ENCODE assay signal across 8 cellular contexts in genomic region chr5:119769695-119770693, GRCh38.
DNase-seq lines count a peak whose midpoint lies in the region; ATAC-seq and TF ChIP-seq lines count a peak whose summit lies in the region.
"Not testable (repeated sequence)": the region's sequence is repeated elsewhere in the genome, so short reads cannot be mapped to it uniquely, and the experiment has no call there.

No MANE protein-coding gene starts in this region.

- H3K79me2 ChIP-seq in hepatocyte, result not testable (repeated sequence)

- not testable (repeated sequence) for H3K23ac ChIP-seq in IMR-90 (ENCODE audit: low read depth, low read length); neuronal stem cell (ENCODE audit: low read depth, low read length, poor library complexity)

- TF ChIP-seq RAD21 in IMR-90 (IDR thresholded peaks at IDR 0.05; ENCODE audit: low read length), result not testable (repeated sequence)

- TF ChIP-seq POLR2A in IMR-90 (IDR thresholded peaks at IDR 0.05; ENCODE audit: low read depth, low read length), result not testable (repeated sequence)

- H3K14ac ChIP-seq in IMR-90 (replicated peaks; ENCODE audit: low read depth, low read length); neuronal stem cell (ENCODE audit: low read length): not testable (repeated sequence)

- H3K9me3 ChIP-seq in IMR-90 (ENCODE audit: control insufficient read depth, insufficient read depth, low read length); WERI-Rb-1 (ENCODE audit: severe bottlenecking); hepatocyte (ENCODE audit: low read depth); neuronal stem cell (replicated peaks in 1 of 2; ENCODE audit: control insufficient read depth in 2 of 2, insufficient read depth in 1 of 2, low read depth in 1 of 2, low read length in 2 of 2): not testable (repeated sequence)

- H4K8ac ChIP-seq in IMR-90 (ENCODE audit: low read depth in 2 of 2, low read length in 2 of 2); neuronal stem cell (ENCODE audit: low read depth, low read length): not testable (repeated sequence)

- H3K27me3 ChIP-seq in IMR-90 (ENCODE audit: control insufficient read depth, insufficient read depth, low read length); WERI-Rb-1 (ENCODE audit: insufficient read depth, low read depth, severe bottlenecking); hepatocyte; neuronal stem cell (ENCODE audit: control insufficient read depth in 3 of 3, insufficient read depth in 3 of 3, low read depth in 1 of 3, low read length in 3 of 3): not testable (repeated sequence)

- H3K79me1 ChIP-seq in IMR-90 (ENCODE audit: low read depth in 1 of 2, low read length in 2 of 2); neuronal stem cell (ENCODE audit: low read depth, low read length): not testable (repeated sequence)

- not testable (repeated sequence) for H2AFZ ChIP-seq in IMR-90 (replicated peaks; ENCODE audit: low read length, poor library complexity); hepatocyte
- peak overlapping the region; percentile 74 for H2AFZ ChIP-seq in neuronal stem cell (ENCODE audit: low read length)

- not testable (repeated sequence) for H2AK9ac ChIP-seq in IMR-90 (replicated peaks; ENCODE audit: low read depth, low read length, poor library complexity)

- not testable (repeated sequence) for H3K27ac Mint-ChIP-seq in Calu3 (ENCODE audit: unreplicated experiment)

- H3K56ac ChIP-seq in IMR-90 (ENCODE audit: extremely low read depth, insufficient read depth, low read length), result not testable (repeated sequence)

- not testable (repeated sequence) for H4K91ac ChIP-seq in IMR-90 (ENCODE audit: insufficient read depth, low read depth, low read length); neuronal stem cell (ENCODE audit: low read depth, low read length, poor library complexity)

- H3K9me1 ChIP-seq in IMR-90 (ENCODE audit: insufficient read depth, low read length), result not testable (repeated sequence)

- not testable (repeated sequence) for H3K18ac ChIP-seq in IMR-90 (ENCODE audit: low read depth, low read length); neuronal stem cell (ENCODE audit: low read length)

- not testable (repeated sequence) for H2BK20ac ChIP-seq in IMR-90 (ENCODE audit: low read depth, low read length)

- not testable (repeated sequence) for H4K20me1 ChIP-seq in IMR-90 (ENCODE audit: insufficient read depth, low read length); hepatocyte (ENCODE audit: insufficient read depth, poor library complexity, severe bottlenecking)

- not testable (repeated sequence) for H3K27ac ChIP-seq in IMR-90 (ENCODE audit: insufficient read depth, low read length); WERI-Rb-1; hepatocyte; neuronal stem cell (replicated peaks; ENCODE audit: low read length)

- H3K4me1 ChIP-seq in IMR-90 (ENCODE audit: control insufficient read depth, insufficient read depth, low read length); hepatocyte (ENCODE audit: insufficient read depth); neuronal stem cell (ENCODE audit: control insufficient read depth in 2 of 2, insufficient read depth in 1 of 2, low read depth in 1 of 2, low read length in 2 of 2): not testable (repeated sequence)

- H2BK120ac ChIP-seq in IMR-90 (ENCODE audit: low read depth, low read length); neuronal stem cell (ENCODE audit: low read depth, low read length): not testable (repeated sequence)

- not testable (repeated sequence) for H3K9me3 Mint-ChIP-seq in Calu3 (ENCODE audit: low read depth, unreplicated experiment)

- BruUV-seq in Calu3 (replicated peaks; lab: Mats Ljungman, UMichigan); IMR-90 (replicated peaks; lab: Mats Ljungman, UMichigan): not testable (repeated sequence)

- H2BK5ac ChIP-seq in IMR-90 (ENCODE audit: low read depth, low read length, poor library complexity, severe bottlenecking); neuronal stem cell (ENCODE audit: low read length): not testable (repeated sequence)

- H3K4me2 ChIP-seq in IMR-90 (ENCODE audit: low read depth, low read length); neuronal stem cell (ENCODE audit: insufficient read depth, low read length, poor library complexity, severe bottlenecking): not testable (repeated sequence)
- peak overlapping the region; percentile 52 for H3K4me2 ChIP-seq in hepatocyte

- H3K4me1 Mint-ChIP-seq in Calu3 (ENCODE audit: low read depth, unreplicated experiment), result not testable (repeated sequence)

- not testable (repeated sequence) for H3K4ac ChIP-seq in IMR-90 (ENCODE audit: low read depth, low read length); neuronal stem cell (ENCODE audit: low read length)

- not testable (repeated sequence) for H3K27me3 Mint-ChIP-seq in Calu3 (ENCODE audit: unreplicated experiment)

- H2BK12ac ChIP-seq in neuronal stem cell (ENCODE audit: low read length), result not testable (repeated sequence)

- not testable (repeated sequence) for H3K9ac ChIP-seq in IMR-90 (ENCODE audit: low read depth, low read length); neuronal stem cell (ENCODE audit: low read depth, low read length, poor library complexity)

- TF ChIP-seq CTCF in Calu3 (IDR thresholded peaks at IDR 0.05; ENCODE audit: unreplicated experiment), result peak; percentile 19
- not testable (repeated sequence) for TF ChIP-seq CTCF in GM12865 (IDR thresholded peaks at IDR 0.05; ENCODE audit: insufficient read depth, low read depth, low read length, missing control alignments); IMR-90 (conservative IDR thresholded peaks at IDR 0.05; ENCODE audit: low read depth, low read length); WERI-Rb-1 (IDR thresholded peaks at IDR 0.05; ENCODE audit: low read depth, low read length); hepatocyte (IDR thresholded peaks at IDR 0.05; ENCODE audit: poor library complexity)

- H3K36me3 Mint-ChIP-seq in Calu3 (ENCODE audit: insufficient read depth, unreplicated experiment), result not testable (repeated sequence)

- not testable (repeated sequence) for H3K9me2 ChIP-seq in hepatocyte (replicated peaks; ENCODE audit: insufficient read depth)

- dilution Hi-C loops in IMR-90 (cut with HindIII; ENCODE audit: low sequenced_read_pairs, unreplicated experiment), result not testable (repeated sequence)

- DNase-seq in Calu3 (peak; percentile 55), GM12865 (ENCODE audit: low read depth) (peak; percentile 12), NCI-H748 (lab: John Stamatoyannopoulos, UW; ENCODE audit: unreplicated experiment) (peak; percentile 51), RPMI7951 (ENCODE audit: low read depth) (peak; percentile 2), WERI-Rb-1 (peak; percentile 25), hepatocyte (ENCODE audit: low spot score) (peak; percentile 9)
- not testable (repeated sequence) for DNase-seq in IMR-90; neuronal stem cell (ENCODE audit: low spot score)

- not testable (repeated sequence) for H4K5ac ChIP-seq in IMR-90 (ENCODE audit: low read depth, low read length)

- ATAC-seq in IMR-90 (ENCODE audit: low read depth), result not testable (repeated sequence)

- WGBS in IMR-90 (ENCODE audit: extremely low coverage in 2 of 2, insufficient read length in 1 of 2), 2 experiments, result no CpG with 5 or more reads among the region's 11 CpGs
- WGBS in hepatocyte (ENCODE audit: low lambda C conversion rate, missing lambda C conversion rate), result 63% methylated on average over 11 of the region's 11 CpGs
- no CpG with 5 or more reads among the region's 11 CpGs for WGBS in neuronal stem cell (ENCODE audit: extremely low coverage in 2 of 2, insufficient read length in 2 of 2, insufficient replicate concordance in 1 of 2), 2 donors

- not testable (repeated sequence) for H2AK5ac ChIP-seq in IMR-90 (ENCODE audit: low read depth, low read length); neuronal stem cell (ENCODE audit: low read depth, low read length)

- POLR2A ChIA-PET in IMR-90 (lab: Charles Lee; ENCODE audit: unreplicated experiment), result not testable (repeated sequence)

- intact Hi-C loops in Calu3 (cut with micrococcal nuclease; ENCODE audit: unreplicated experiment); IMR-90 (cut with micrococcal nuclease): not testable (repeated sequence)

- not testable (repeated sequence) for H3K36me3 ChIP-seq in IMR-90 (ENCODE audit: control insufficient read depth, insufficient read depth, low read length); WERI-Rb-1; hepatocyte (replicated peaks; ENCODE audit: insufficient read depth, low read depth); neuronal stem cell (replicated peaks in 1 of 2; ENCODE audit: control insufficient read depth in 2 of 2, insufficient read depth in 2 of 2, low read length in 2 of 2)

- CTCF ChIA-PET in Calu3 (lab: Charles Lee), result interaction anchor here (0.8 to 1.3 kb wide), 3 partner anchors 8 to 204 kb away, joined by 3 to 4 read pairs (median 3); no protein-coding TSS in a partner anchor
- CTCF ChIA-PET in IMR-90 (lab: Yijun Ruan, JAX), result not testable (repeated sequence)

- H3K4me3 ChIP-seq in GM12865 (ENCODE audit: low read depth, low read length), result 0 out of 2 replicates have a peak overlapping the region, but pooled peaks have one; percentile 13
- H3K4me3 ChIP-seq in IMR-90 (ENCODE audit: insufficient read depth, low read depth, low read length); WERI-Rb-1 (ENCODE audit: low read depth, low read length); hepatocyte; neuronal stem cell (ENCODE audit: low read length in 2 of 2): not testable (repeated sequence)

- not testable (repeated sequence) for H3K4me3 Mint-ChIP-seq in Calu3 (ENCODE audit: low read depth, unreplicated experiment)

- in situ Hi-C loops in IMR-90 (cut with MboI; ENCODE audit: low sequenced_read_pairs), result not testable (repeated sequence)

- H2BK15ac ChIP-seq in IMR-90 (ENCODE audit: low read depth, low read length); neuronal stem cell (ENCODE audit: low read length): not testable (repeated sequence)

TF ChIP-seq in IMR-90, 13 proteins besides CTCF, POLR2A, EP300 and RAD21:
- peak; percentile 33; the same call in 1 of the 2 replicates for TF ChIP-seq MAFK (IDR thresholded peaks at IDR 0.05; ENCODE audit: low read depth, low read length)
